ENCODE assay signal across 8 cellular contexts in the genomic region with DNA sequence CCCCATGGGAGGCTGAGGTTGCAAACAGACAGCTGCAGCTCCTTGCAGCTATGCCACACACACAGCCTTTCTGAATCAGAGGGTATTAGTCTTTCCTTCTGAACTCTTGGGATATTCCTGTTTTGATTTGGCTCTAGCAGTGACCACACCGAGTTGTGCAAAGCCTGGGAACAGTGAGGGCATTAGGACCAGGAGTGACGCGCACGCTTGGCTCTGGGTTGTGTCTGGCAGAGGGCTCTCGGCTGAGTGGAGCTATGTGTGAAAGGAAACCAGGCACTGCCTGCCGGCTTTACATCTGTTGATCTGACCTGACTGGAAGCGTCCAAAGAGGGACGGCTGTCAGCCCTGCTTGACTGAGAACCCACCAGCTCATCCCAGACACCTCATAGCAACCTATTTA. TPM values are rescaled to one million over a fixed set of nuclear protein-coding genes. Genes with fewer than 3 reads are reported as not detected.
DNase-seq lines count a peak whose midpoint lies in the region; ATAC-seq, FAIRE-seq and TF ChIP-seq lines count a peak whose summit lies in the region.

Gene GALNT15, plus strand, starts transcription at position 292 of the 400 bp plus-strand sequence. CDS start 472 bp downstream, outside the sequence.

- H3K9ac ChIP-seq in smooth muscle cell (ENCODE audit: low read depth) = no peak within 1 kb of the TSS

- H3K4me1 ChIP-seq in smooth muscle cell (ENCODE audit: low read depth) = peaks cover 4% of the 10 kb centered on the region

- H4K20me1 ChIP-seq in smooth muscle cell (ENCODE audit: low read depth) = no peaks in the 10 kb centered on the region

- H3K4me3 ChIP-seq in bronchial epithelial cell (ENCODE audit: low read depth, low read length) (no peak within 1 kb of the TSS), smooth muscle cell (no peak within 1 kb of the TSS)

- WGBS in smooth muscle cell (ENCODE audit: low lambda C conversion rate) = 7% methylated on average over 8 of the region's 8 CpGs

- peak within 1 kb of the TSS; percentile 68 for H3K27ac ChIP-seq in smooth muscle cell (ENCODE audit: low read depth)

- H3K36me3 ChIP-seq in bronchial epithelial cell (ENCODE audit: control insufficient read depth, insufficient read depth, low read length) (no peaks in the 10 kb centered on the region), smooth muscle cell (ENCODE audit: low read depth) (no peaks in the 10 kb centered on the region)

- H3K9me3 ChIP-seq in smooth muscle cell (replicated peaks; ENCODE audit: low read depth) = no peaks in the 10 kb centered on the region

- no peak for FAIRE-seq in bronchial epithelial cell (lab: Jason Lieb, UNC)

- H3K4me2 ChIP-seq in smooth muscle cell = peak within 1 kb of the TSS; percentile 74

- TF ChIP-seq CTCF in bronchial epithelial cell (IDR thresholded peaks at IDR 0.05; ENCODE audit: insufficient read depth, low read length, severe bottlenecking) (no peak), smooth muscle cell (IDR thresholded peaks at IDR 0.05; ENCODE audit: borderline replicate concordance, insufficient read depth, poor library complexity, severe bottlenecking) (no peak)

- no peaks in the 10 kb centered on the region for H3F3A ChIP-seq in smooth muscle cell (ENCODE audit: low read depth)

- DNase-seq in HCEC 1CT (peak; percentile 97), bronchial epithelial cell (ENCODE audit: low read depth) (peak; percentile 32), iris pigment epithelial cell (ENCODE audit: low read depth) (peak; percentile 96), smooth muscle cell (lab: John Stamatoyannopoulos, UW; ENCODE audit: unreplicated experiment) (peak; percentile 28), GM19240 (ENCODE audit: insufficient read length, low spot score) (no peak), T-helper 9 cell (no peak)

- no peaks in the 10 kb centered on the region for H3K79me2 ChIP-seq in smooth muscle cell (ENCODE audit: low read depth)

- no peak for ATAC-seq in GM18870 (IDR thresholded peaks at IDR 0.05; ENCODE audit: unreplicated experiment)
- ATAC-seq in HG03571 (IDR thresholded peaks at IDR 0.05; ENCODE audit: unreplicated experiment) = no peak

- no peak within 1 kb of the TSS for H2AFZ ChIP-seq in smooth muscle cell (ENCODE audit: low read depth)

- H3K27me3 ChIP-seq in bronchial epithelial cell (ENCODE audit: control insufficient read depth, insufficient read depth, low read length) (peaks cover 27% of the 10 kb centered on the region), smooth muscle cell (ENCODE audit: low read depth) (no peaks in the 10 kb centered on the region)

RNA-seq across cellular contexts. Expression of gene GALNT15, which starts in this region (rescaled TPM):
- 0.53 TPM in 1 of 2 replicates, not detected in the other for total RNA-seq in bronchial epithelial cell
- total RNA-seq in smooth muscle cell = 0.22 and 1.3 TPM in 2 replicates
- 0.45 and 0.85 TPM in 2 replicates for polyA plus RNA-seq in smooth muscle cell

Comparison
In these comparisons a context has a peak if more than half of its experiments do, and no peak if none do; other contexts are left out.
1. Peak in DNase-seq in bronchial epithelial cell; RNA of the gene not detected or under 1 TPM.
2. DNase-seq: peak in HCEC 1CT (single experiment), iris pigment epithelial cell (single experiment) and smooth muscle cell (single experiment); none in GM19240 (single experiment) and T-helper 9 cell (single experiment).